9 cellular contexts compared by ENCODE assay signal in genomic region chr5:77631166-77631582, GRCh38. TPM values are rescaled to one million over a fixed set of nuclear protein-coding genes. Genes with fewer than 3 reads are reported as not detected.
A peak's percentile ranks its signal among the peaks of the same experiment; 100 is the strongest.
DNase-seq lines count a peak whose midpoint lies in the region; ATAC-seq and TF ChIP-seq lines count a peak whose summit lies in the region.
"Had no signal": no experiment of that assay in that cellular context is flagged by ENCODE, and none has a peak within 500 bp of the region (broad histone marks: within the 10 kb centered on the region; RNA-seq: fewer than 3 reads in every experiment).

No MANE protein-coding gene starts in this region.

- H3K4me3 ChIP-seq in osteoblast (ENCODE audit: insufficient read depth, low read length) = peak overlapping the region; percentile 53

- H2AFZ ChIP-seq in osteoblast (ENCODE audit: low read length) = no peak overlapping the region

- H3K36me3 Mint-ChIP-seq in T-helper 17 cell (ENCODE audit: low read depth) = peaks cover 5% of the 10 kb centered on the region

- peaks cover 5% of the 10 kb centered on the region for H3K4me1 ChIP-seq in osteoblast (ENCODE audit: insufficient read depth, low read length)

- no peak for TF ChIP-seq CTCF in osteoblast (IDR thresholded peaks at IDR 0.05; ENCODE audit: extremely low read depth, low read depth, low read length)

- peak overlapping the region; percentile 89 for H3K4me3 Mint-ChIP-seq in T-helper 17 cell

- DNase-seq in T-helper 17 cell (no peak), osteoblast (ENCODE audit: insufficient read length, low spot score, missing footprints) (peak; percentile 66), amniotic stem cell (lab: John Stamatoyannopoulos, UW) (no peak), activated gamma-delta T cell treated with Interleukin-2 at 50 U/mL for 16 hours (no peak), NCI-H2227 (lab: John Stamatoyannopoulos, UW; ENCODE audit: unreplicated experiment) (no peak), GM19240 (ENCODE audit: insufficient read length, low spot score) (no peak)

- peaks cover 19% of the 10 kb centered on the region for H3K4me1 Mint-ChIP-seq in T-helper 17 cell

- H3K36me3 ChIP-seq in osteoblast (ENCODE audit: insufficient read depth, low read length) = no peaks in the 10 kb centered on the region

- H3K4me2 ChIP-seq in osteoblast (ENCODE audit: insufficient read depth, low read length) = peak overlapping the region; percentile 68

- no peaks in the 10 kb centered on the region for H4K20me1 ChIP-seq in osteoblast (ENCODE audit: insufficient read depth, low read length)

- H3K27me3 ChIP-seq in osteoblast (ENCODE audit: insufficient read depth, low read length) = peaks cover 99% of the 10 kb centered on the region

- peak overlapping the region; percentile 71 for H3K27ac Mint-ChIP-seq in T-helper 17 cell

- no peaks in the 10 kb centered on the region for H3K79me2 ChIP-seq in osteoblast (ENCODE audit: insufficient read depth, low read length)

- ATAC-seq in GM18520 (IDR thresholded peaks at IDR 0.05; ENCODE audit: unreplicated experiment) (peak; percentile 37), HG02610 (IDR thresholded peaks at IDR 0.05; ENCODE audit: unreplicated experiment) (peak; percentile 62), T-helper 17 cell (peak; percentile 55)

- H3K9me3 ChIP-seq in T-helper 17 cell (ENCODE audit: control insufficient read depth, low read length, poor library complexity, severe bottlenecking) (peaks cover 19% of the 10 kb centered on the region), osteoblast (ENCODE audit: low read depth, low read length) (no peaks in the 10 kb centered on the region)

- no peak overlapping the region for H3K27ac ChIP-seq in osteoblast (ENCODE audit: low read depth, low read length)

- peaks cover 58% of the 10 kb centered on the region for H3K27me3 Mint-ChIP-seq in T-helper 17 cell

RNA-seq across cellular contexts. Expression of gene OTP, which starts 7.3 kb away (rescaled TPM):
- not detected for total RNA-seq in T-helper 17 cell
- total RNA-seq in osteoblast = under 0.01 TPM in 1 of 2 replicates, not detected in the other
- total RNA-seq: NCI-H460 had no signal
